In the genomic region with DNA sequence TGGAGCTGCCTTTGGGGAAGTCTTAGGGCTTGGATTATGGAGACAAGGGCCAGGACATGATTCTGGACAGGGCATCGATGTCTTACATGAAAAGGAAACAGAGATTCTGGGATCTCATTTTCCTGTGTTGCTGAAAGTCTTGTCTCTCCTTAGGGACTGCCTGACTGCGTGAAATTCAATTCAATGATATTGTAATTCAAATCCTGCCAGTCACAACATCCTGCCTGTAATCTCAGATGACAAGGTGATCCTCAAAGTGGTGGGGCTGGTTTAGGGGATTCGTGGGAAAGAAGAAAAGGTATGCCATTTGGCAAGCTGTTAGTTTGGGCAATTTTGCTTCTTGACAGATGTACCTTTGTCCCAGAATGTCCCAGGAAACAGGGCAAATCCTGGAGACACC, we compare ENCODE assay signal across 20 cellular contexts.
A peak's percentile ranks its signal among the peaks of the same experiment; 100 is the strongest.
DNase-seq lines count a peak whose midpoint lies in the region; ATAC-seq, FAIRE-seq and TF ChIP-seq lines count a peak whose summit lies in the region.
"Had no signal": no experiment of that assay in that cellular context is flagged by ENCODE, and none has a peak within 500 bp of the region (broad histone marks: within the 10 kb centered on the region; RNA-seq: fewer than 3 reads in every experiment).

No MANE protein-coding gene starts in this region.

- CTCF ChIA-PET in WTC11 (lab: Charles Lee) (interaction anchor here (0.9 to 3.9 kb wide), 3 partner anchors 14 to 189 kb away, joined by 3 to 23 read pairs (median 4); no protein-coding TSS in a partner anchor), T-cell (lab: Charles Lee) (interaction anchor here in 1 of 2 donors (0.6 kb wide), 1 partner anchor 629 kb away, joined by 3 read pairs; no protein-coding TSS in a partner anchor)

- TF ChIP-seq EP300 in neural cell (conservative IDR thresholded peaks at IDR 0.05; ENCODE audit: poor library complexity, severe bottlenecking), result peak; percentile 47

- no peak overlapping the region for H3K27ac ChIP-seq in neural cell (ENCODE audit: low read length)
- H3K27ac ChIP-seq: BLaER1 had no signal

- H3K9me2 ChIP-seq in neural cell (ENCODE audit: insufficient read depth, low read length), result no peaks in the 10 kb centered on the region

- POLR2A ChIA-PET in WTC11 (lab: Charles Lee), result no interaction called here
- POLR2A ChIA-PET in T-cell (lab: Charles Lee), result no interaction called here

- H3K9me3 ChIP-seq in neural cell (ENCODE audit: low read length), result no peaks in the 10 kb centered on the region
- H3K9me3 ChIP-seq: BE2C had no signal

- no peaks in the 10 kb centered on the region for H3K27me3 ChIP-seq in neural cell (ENCODE audit: insufficient read depth, low read depth, low read length)
- H3K27me3 ChIP-seq: BE2C, BLaER1 had no signal

- no peaks in the 10 kb centered on the region for H3F3A ChIP-seq in neural cell (ENCODE audit: insufficient read depth, low read length, poor library complexity, severe bottlenecking)

- H3K36me3 Mint-ChIP-seq in WTC11 (peaks cover 11% of the 10 kb centered on the region), T-cell (no peaks in the 10 kb centered on the region)
- H3K36me3 Mint-ChIP-seq: CD14-positive monocyte; CD4-positive, alpha-beta memory T cell; CD4-positive, CD25-positive, alpha-beta regulatory T cell; CD8-positive, alpha-beta memory T cell had no signal

- H3K4me3 ChIP-seq in neural cell (ENCODE audit: low read length), result no peak overlapping the region
- H3K4me3 ChIP-seq: BLaER1 had no signal

- H3K27ac Mint-ChIP-seq in WTC11 (no peak overlapping the region), T-cell (no peak overlapping the region)
- H3K27ac Mint-ChIP-seq: CD14-positive monocyte; CD4-positive, alpha-beta memory T cell; CD4-positive, CD25-positive, alpha-beta regulatory T cell; CD8-positive, alpha-beta memory T cell had no signal

- TF ChIP-seq CTCF in WTC11 (IDR thresholded peaks at IDR 0.05), result no peak
- no peak for TF ChIP-seq CTCF in neural cell (IDR thresholded peaks at IDR 0.05; ENCODE audit: poor library complexity, severe bottlenecking)
- no peak for TF ChIP-seq CTCF in D721Med (IDR thresholded peaks at IDR 0.05; ENCODE audit: insufficient read depth, missing control alignments)

- ATAC-seq in WTC11 (peak; percentile 58; the same call in 1 of the 2 replicates), T-cell (replicated peaks in 1 of 4) (no peak)

- no peak for TF ChIP-seq RAD21 in neural cell (conservative IDR thresholded peaks at IDR 0.05)

- DNase-seq in WTC11 (ENCODE audit: low spot score), result no peak
- DNase-seq in T-cell, result no peak
- no peak for DNase-seq in NCI-H1930 (lab: John Stamatoyannopoulos, UW)
- DNase-seq in D721Med (ENCODE audit: insufficient read length, low spot score), result no peak
- DNase-seq: 8988T; ACHN; BE2C; C1 segment of cervical spinal cord; CD4-positive, alpha-beta memory T cell; CD4-positive, CD25-positive, alpha-beta regulatory T cell; CD8-positive, alpha-beta memory T cell; COR-L47; DMS79 treated with DMSO at 0.1 percent for 48 hours; GF-D8 had no signal

- FAIRE-seq in D721Med (lab: Jason Lieb, UNC), result no peak
- FAIRE-seq: A204.1, G401.6, GM12891 had no signal

- no peaks in the 10 kb centered on the region for H4K20me1 ChIP-seq in neural cell (ENCODE audit: insufficient read depth)
- H4K20me1 ChIP-seq: BLaER1 had no signal

- H2AFZ ChIP-seq in neural cell (ENCODE audit: low read depth, low read length), result no peak overlapping the region

- no peak overlapping the region for H3K4me3 Mint-ChIP-seq in WTC11
- H3K4me3 Mint-ChIP-seq in T-cell, result no peak overlapping the region
- H3K4me3 Mint-ChIP-seq: CD14-positive monocyte; CD4-positive, alpha-beta memory T cell; CD4-positive, CD25-positive, alpha-beta regulatory T cell; CD8-positive, alpha-beta memory T cell had no signal

- H3K9me3 Mint-ChIP-seq in WTC11 (peaks cover 26% of the 10 kb centered on the region), T-cell (peaks cover 0 to 5% (median 4%) of the 10 kb centered on the region in 3 donors)

- no peaks in the 10 kb centered on the region for H3K79me2 ChIP-seq in neural cell (replicated peaks; ENCODE audit: insufficient read depth, low read length)

- no peak overlapping the region for H3K9ac ChIP-seq in neural cell (ENCODE audit: low read length)
- H3K9ac ChIP-seq: BLaER1 had no signal

- H3K27me3 Mint-ChIP-seq in WTC11 (ENCODE audit: low read depth) (no peaks in the 10 kb centered on the region), T-cell (peaks cover 9 to 20% of the 10 kb centered on the region in 2 donors)
- H3K27me3 Mint-ChIP-seq: CD4-positive, CD25-positive, alpha-beta regulatory T cell had no signal

- H3K4me2 ChIP-seq in neural cell (ENCODE audit: low read length), result no peak overlapping the region
- H3K4me2 ChIP-seq: BLaER1 had no signal

- peaks cover 31% of the 10 kb centered on the region for H3K4me1 Mint-ChIP-seq in WTC11
- no peaks in the 10 kb centered on the region for H3K4me1 Mint-ChIP-seq in T-cell
- H3K4me1 Mint-ChIP-seq: CD14-positive monocyte; CD4-positive, alpha-beta memory T cell; CD4-positive, CD25-positive, alpha-beta regulatory T cell; CD8-positive, alpha-beta memory T cell had no signal

- no peaks in the 10 kb centered on the region for H3K36me3 ChIP-seq in neural cell (ENCODE audit: insufficient read depth, low read length)
- H3K36me3 ChIP-seq: BE2C, BLaER1 had no signal

TF ChIP-seq in WTC11, 78 proteins besides CTCF, POLR2A, EP300 and RAD21:
- no peak for TF ChIP-seq OVOL2 (CRISPR knock-in tag; IDR thresholded peaks at IDR 0.05; ENCODE audit: borderline replicate concordance)
- 0 out of 2 replicates have a peak, but pooled peaks have one; percentile 51 for TF ChIP-seq FOXK1 (CRISPR knock-in tag; IDR thresholded peaks at IDR 0.05)
- no peak for TF ChIP-seq PRDM15 (CRISPR knock-in tag; IDR thresholded peaks at IDR 0.05)
TF ChIP-seq in WTC11: peak in this region for 1.

TF ChIP-seq in neural cell, 6 proteins besides CTCF, POLR2A, EP300 and RAD21:
- TF ChIP-seq TAF1 (IDR thresholded peaks at IDR 0.05; ENCODE audit: low read depth), result no peak
- TF ChIP-seq, protein P1, sequence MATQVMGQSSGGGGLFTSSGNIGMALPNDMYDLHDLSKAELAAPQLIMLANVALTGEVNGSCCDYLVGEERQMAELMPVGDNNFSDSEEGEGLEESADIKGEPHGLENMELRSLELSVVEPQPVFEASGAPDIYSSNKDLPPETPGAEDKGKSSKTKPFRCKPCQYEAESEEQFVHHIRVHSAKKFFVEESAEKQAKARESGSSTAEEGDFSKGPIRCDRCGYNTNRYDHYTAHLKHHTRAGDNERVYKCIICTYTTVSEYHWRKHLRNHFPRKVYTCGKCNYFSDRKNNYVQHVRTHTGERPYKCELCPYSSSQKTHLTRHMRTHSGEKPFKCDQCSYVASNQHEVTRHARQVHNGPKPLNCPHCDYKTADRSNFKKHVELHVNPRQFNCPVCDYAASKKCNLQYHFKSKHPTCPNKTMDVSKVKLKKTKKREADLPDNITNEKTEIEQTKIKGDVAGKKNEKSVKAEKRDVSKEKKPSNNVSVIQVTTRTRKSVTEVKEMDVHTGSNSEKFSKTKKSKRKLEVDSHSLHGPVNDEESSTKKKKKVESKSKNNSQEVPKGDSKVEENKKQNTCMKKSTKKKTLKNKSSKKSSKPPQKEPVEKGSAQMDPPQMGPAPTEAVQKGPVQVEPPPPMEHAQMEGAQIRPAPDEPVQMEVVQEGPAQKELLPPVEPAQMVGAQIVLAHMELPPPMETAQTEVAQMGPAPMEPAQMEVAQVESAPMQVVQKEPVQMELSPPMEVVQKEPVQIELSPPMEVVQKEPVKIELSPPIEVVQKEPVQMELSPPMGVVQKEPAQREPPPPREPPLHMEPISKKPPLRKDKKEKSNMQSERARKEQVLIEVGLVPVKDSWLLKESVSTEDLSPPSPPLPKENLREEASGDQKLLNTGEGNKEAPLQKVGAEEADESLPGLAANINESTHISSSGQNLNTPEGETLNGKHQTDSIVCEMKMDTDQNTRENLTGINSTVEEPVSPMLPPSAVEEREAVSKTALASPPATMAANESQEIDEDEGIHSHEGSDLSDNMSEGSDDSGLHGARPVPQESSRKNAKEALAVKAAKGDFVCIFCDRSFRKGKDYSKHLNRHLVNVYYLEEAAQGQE (IDR thresholded peaks at IDR 0.05; ENCODE audit: borderline replicate concordance), result no peak
- peak; percentile 79 for TF ChIP-seq POLR2AphosphoS5 (IDR thresholded peaks at IDR 0.05)
- no peak for TF ChIP-seq MXI1 (conservative IDR thresholded peaks at IDR 0.05; ENCODE audit: poor library complexity, severe bottlenecking)
